Comparison of ENCODE assay signal across 14 cellular contexts in genomic region chr2:203908344-203909185, GRCh38. TPM values are rescaled to one million over a fixed set of nuclear protein-coding genes. Genes with fewer than 3 reads are reported as not detected.
DNase-seq lines count a peak whose midpoint lies in the region; ATAC-seq, FAIRE-seq and TF ChIP-seq lines count a peak whose summit lies in the region.
"Had no signal": no experiment of that assay in that cellular context is flagged by ENCODE, and none has a peak within 500 bp of the region (broad histone marks: within the 10 kb centered on the region; RNA-seq: fewer than 3 reads in every experiment).

No MANE protein-coding gene starts in this region.

- no peak for TF ChIP-seq CTCF in OCI-LY3 (IDR thresholded peaks at IDR 0.05; ENCODE audit: low read depth, low read length)
- TF ChIP-seq CTCF in heart left ventricle (IDR thresholded peaks at IDR 0.05): no peak
- TF ChIP-seq CTCF in psoas muscle (IDR thresholded peaks at IDR 0.05): no peak
- no peak for TF ChIP-seq CTCF in foreskin keratinocyte (conservative IDR thresholded peaks at IDR 0.05)
- TF ChIP-seq CTCF in kidney (IDR thresholded peaks at IDR 0.05; ENCODE audit: borderline replicate concordance, extremely low read depth, insufficient read depth): no peak
- no peak for TF ChIP-seq CTCF in esophagus squamous epithelium (IDR thresholded peaks at IDR 0.05)

- peak overlapping the region; percentile 93 for H2AFZ ChIP-seq in GM23248
- no peak overlapping the region for H2AFZ ChIP-seq in OCI-LY3 (ENCODE audit: low read depth, low read length)

- H3K9me3 ChIP-seq in GM23248 (ENCODE audit: low read depth): no peaks in the 10 kb centered on the region
- H3K9me3 ChIP-seq in OCI-LY3 (ENCODE audit: insufficient read depth, low read length): no peaks in the 10 kb centered on the region
- H3K9me3 ChIP-seq in heart left ventricle: peaks cover 0 to 6% (median 0%) of the 10 kb centered on the region in 12 donors
- H3K9me3 ChIP-seq in psoas muscle: no peaks in the 10 kb centered on the region
- H3K9me3 ChIP-seq in kidney (ENCODE audit: control insufficient read depth in 1 of 2, low read length in 2 of 2): no peaks in the 10 kb centered on the region
- no peaks in the 10 kb centered on the region for H3K9me3 ChIP-seq in esophagus squamous epithelium

- H3K9ac ChIP-seq in GM23248 (peak overlapping the region; percentile 66; the same call in 1 of the 2 replicates), OCI-LY3 (ENCODE audit: low read length) (peak overlapping the region; percentile 8; the same call in 1 of the 2 replicates), kidney (ENCODE audit: low read length in 2 of 2) (no peak overlapping the region)

- DNase-seq in GM23248: no peak
- DNase-seq in heart left ventricle: no peak
- no peak for DNase-seq in psoas muscle
- DNase-seq in foreskin keratinocyte: no peak
- DNase-seq in NCI-H2029 (lab: John Stamatoyannopoulos, UW): no peak
- DNase-seq in kidney: no peak
- no peak for DNase-seq in esophagus squamous epithelium (lab: John Stamatoyannopoulos, UW)
- DNase-seq: activated naive CD4-positive, alpha-beta T cell treated with anti-CD3 and anti-CD28 coated beads for 36 hours; naive thymus-derived CD8-positive, alpha-beta T cell; NCI-H1930; stimulated activated CD4-positive, alpha-beta T cell treated with anti-CD3 and anti-CD28 coated beads, Interleukin-4, amount 100 ng/mL, for 1 hour had no signal

- no peaks in the 10 kb centered on the region for H3K36me3 ChIP-seq in GM23248 (ENCODE audit: low read depth)
- H3K36me3 ChIP-seq in OCI-LY3 (replicated peaks; ENCODE audit: low read depth, low read length): no peaks in the 10 kb centered on the region
- H3K36me3 ChIP-seq in heart left ventricle: no peaks in the 10 kb centered on the region
- H3K36me3 ChIP-seq in psoas muscle (ENCODE audit: insufficient read depth in 1 of 2, low read depth in 1 of 2): no peaks in the 10 kb centered on the region
- no peaks in the 10 kb centered on the region for H3K36me3 ChIP-seq in kidney (ENCODE audit: control insufficient read depth in 1 of 2, insufficient read depth in 2 of 2, low read length in 2 of 2)
- H3K36me3 ChIP-seq in esophagus squamous epithelium: no peaks in the 10 kb centered on the region

- H3K4me1 ChIP-seq in GM23248 (ENCODE audit: insufficient read depth) (peaks cover 16% of the 10 kb centered on the region), OCI-LY3 (ENCODE audit: low read length) (peaks cover 27% of the 10 kb centered on the region), heart left ventricle (peaks cover 0 to 25% (median 8%) of the 10 kb centered on the region in 12 donors), psoas muscle (peaks cover 11% of the 10 kb centered on the region), foreskin keratinocyte (no peaks in the 10 kb centered on the region), kidney (ENCODE audit: control insufficient read depth in 1 of 2, insufficient read depth in 1 of 2, low read depth in 1 of 2, low read length in 2 of 2) (peaks cover 0 to 5% of the 10 kb centered on the region in 2 donors), esophagus squamous epithelium (peaks cover 0 to 16% (median 4%) of the 10 kb centered on the region in 3 donors)

- no peaks in the 10 kb centered on the region for H3K9me2 ChIP-seq in GM23248 (ENCODE audit: insufficient read depth)

- H3F3A ChIP-seq in GM23248 (ENCODE audit: insufficient read depth): peaks cover 14% of the 10 kb centered on the region

- no peak for TF ChIP-seq POLR2A in heart left ventricle (IDR thresholded peaks at IDR 0.05)
- TF ChIP-seq POLR2A in esophagus squamous epithelium (IDR thresholded peaks at IDR 0.05): no peak

- intact Hi-C loops in heart left ventricle (cut with DNase I) (loop anchor here in 9 of 10 donors (2.0 to 10.0 kb wide), 10 partner anchors 84 to 676 kb away; partner anchors contain the start of gene CYP20A1 (in 1 of the 9)), psoas muscle (cut with DNase I) (loop anchor here in 1 of 2 donors (2.0 to 10.0 kb wide), 2 partner anchors 224 to 424 kb away; no protein-coding TSS in a partner anchor), kidney (cut with DNase I) (no loop called here), esophagus squamous epithelium (cut with DNase I) (loop anchor here (10.0 kb wide), 1 partner anchor 424 kb away; no protein-coding TSS in a partner anchor)

- H3K27me3 ChIP-seq in GM23248 (replicated peaks; ENCODE audit: insufficient read depth): no peaks in the 10 kb centered on the region
- peaks cover 7% of the 10 kb centered on the region for H3K27me3 ChIP-seq in OCI-LY3 (ENCODE audit: low read depth, low read length)
- no peaks in the 10 kb centered on the region for H3K27me3 ChIP-seq in heart left ventricle
- no peaks in the 10 kb centered on the region for H3K27me3 ChIP-seq in psoas muscle (ENCODE audit: insufficient read depth in 3 of 3, low read length in 2 of 3)
- peaks cover 3% of the 10 kb centered on the region for H3K27me3 ChIP-seq in foreskin keratinocyte
- H3K27me3 ChIP-seq in esophagus squamous epithelium: no peaks in the 10 kb centered on the region

- H3K27ac ChIP-seq in GM23248 (peak overlapping the region; percentile 41), OCI-LY3 (ENCODE audit: low read length) (peak overlapping the region; percentile 55), heart left ventricle (peak overlapping the region in 10 of 12 donors; percentile 0 to 85 (median 24)), psoas muscle (peak overlapping the region; percentile 27), foreskin keratinocyte (no peak overlapping the region), kidney (ENCODE audit: low read depth in 2 of 2, low read length in 2 of 2) (no peak overlapping the region), esophagus squamous epithelium (peak overlapping the region in 2 of 4 donors; percentile 34 to 69)

- H3K4me3 ChIP-seq in GM23248 (peak overlapping the region; percentile 67), OCI-LY3 (ENCODE audit: low read length) (peak overlapping the region; percentile 70; the same call in 1 of the 2 replicates), heart left ventricle (peak overlapping the region in 1 of 12 donors; percentile 54), psoas muscle (no peak overlapping the region), kidney (ENCODE audit: low read length in 2 of 2) (no peak overlapping the region), esophagus squamous epithelium (no peak overlapping the region)

- H3K79me2 ChIP-seq in GM23248 (ENCODE audit: insufficient read depth) (no peaks in the 10 kb centered on the region), OCI-LY3 (ENCODE audit: low read length) (no peaks in the 10 kb centered on the region)

- in situ Hi-C loops in GM23248 (cut with MboI): no loop called here

- 57 to 59% methylated on average over 7 of the region's 7 CpGs for WGBS in GM23248 (ENCODE audit: low coverage in 1 of 2, low lambda C conversion rate in 2 of 2, missing lambda C conversion rate in 2 of 2), 2 experiments
- WGBS in heart left ventricle, 4 donors: 62 to 70% (median 64%) methylated on average over 7 of the region's 7 CpGs
- WGBS in psoas muscle, 3 donors: 49 to 55% (median 50%) methylated on average over 7 of the region's 7 CpGs
- 75% methylated on average over 6 to 7 of the region's 7 CpGs for WGBS in esophagus squamous epithelium, 2 donors

- no peaks in the 10 kb centered on the region for H4K20me1 ChIP-seq in GM23248 (ENCODE audit: insufficient read depth)
- no peaks in the 10 kb centered on the region for H4K20me1 ChIP-seq in OCI-LY3 (ENCODE audit: insufficient read depth, low read length)

- peak; percentile 7 to 44 (median 28) for ATAC-seq in heart left ventricle
- ATAC-seq in psoas muscle: peak; percentile 36 to 71 (median 58)
- no peak for ATAC-seq in foreskin keratinocyte

- FAIRE-seq in kidney (lab: Jason Lieb, UNC): no peak

- peak overlapping the region; percentile 88 for H3K4me2 ChIP-seq in GM23248 (ENCODE audit: unreplicated experiment)
- peak overlapping the region; percentile 79 for H3K4me2 ChIP-seq in OCI-LY3 (ENCODE audit: low read length)

RNA-seq across cellular contexts. Expression of gene ICOS, which starts 28.0 kb away (rescaled TPM):
- total RNA-seq in GM23248 (2014; rRNA removed; shearing (Covaris generic)): not detected in 2 replicates
- polyA plus RNA-seq in GM23248 (2016; fragmentation: Nextera tagmentation; extraction: Ambion mirVana) (not detected in 2 replicates), heart left ventricle (under 1 TPM in 1 of 2 donors, not detected in 1; 0.04 TPM), psoas muscle (under 1 TPM in 1 of 3 donors, not detected in 2; 0.03 TPM), foreskin keratinocyte (not detected in 2 replicates), kidney (ENCODE audit: insufficient read depth, low read depth, low replicate concordance) (not detected)
- total RNA-seq in heart left ventricle (under 1 TPM in 2 of 9 donors, not detected in 7; 0.27 to 0.85 TPM), psoas muscle (not detected), foreskin keratinocyte (not detected in 2 replicates), kidney (0.85 TPM), esophagus squamous epithelium (under 1 TPM in 3 of 4 donors, not detected in 1; 0.48 to 0.85 (median 0.76) TPM)
- total RNA-seq: RPMI7951 had no signal

RNA-seq across cellular contexts. Expression of gene CTLA4, which starts 41.0 kb away (rescaled TPM):
- not detected in 2 replicates for total RNA-seq in GM23248 (2014; rRNA removed; shearing (Covaris generic))
- polyA plus RNA-seq in GM23248 (2016; fragmentation: Nextera tagmentation; extraction: Ambion mirVana) (not detected in 2 replicates), heart left ventricle (under 1 TPM in 1 of 2 donors, not detected in 1; 0.29 TPM), psoas muscle (under 1 TPM in 1 of 3 donors, not detected in 2; 0.10 TPM), foreskin keratinocyte (not detected in 2 replicates), kidney (ENCODE audit: insufficient read depth, low read depth, low replicate concordance) (0.22 TPM)
- total RNA-seq in heart left ventricle (1 to 10 TPM in 1 of 9 donors, under 1 TPM in 2, not detected in 6; 0.27 to 1.3 (median 0.50) TPM), psoas muscle (not detected), foreskin keratinocyte (not detected in 2 replicates), kidney (2.0 TPM), esophagus squamous epithelium (1 to 10 TPM in 2 of 4 donors, under 1 TPM in 2; 0.79 to 6.0 (median 0.99) TPM)
- total RNA-seq: RPMI7951, temporal lobe had no signal

Comparison
In these comparisons a context has a peak if more than half of its experiments do, and no peak if none do; other contexts are left out.
1. H3K27ac ChIP-seq: peak in GM23248 (single experiment), OCI-LY3 (single experiment), heart left ventricle (10 of 12) and psoas muscle (single experiment); none in foreskin keratinocyte (single experiment) and kidney (0 of 2).
2. H3K4me3 ChIP-seq: peak in GM23248 (single experiment) and OCI-LY3 (single experiment); none in psoas muscle (single experiment), kidney (0 of 2) and esophagus squamous epithelium (0 of 4).
3. H3K9ac ChIP-seq: peak in GM23248 (single experiment) and OCI-LY3 (single experiment); none in kidney (0 of 2).